8 cellular contexts compared by ENCODE assay signal in genomic region chr4:6892190-6892908, GRCh38. TPM values are rescaled to one million over a fixed set of nuclear protein-coding genes. Genes with fewer than 3 reads are reported as not detected.
DNase-seq lines count a peak whose midpoint lies in the region; ATAC-seq and TF ChIP-seq lines count a peak whose summit lies in the region.

No MANE protein-coding gene starts in this region.

- no peak overlapping the region for H3K27ac ChIP-seq in foreskin keratinocyte

- intact Hi-C loops in activated CD4-positive, alpha-beta T cell treated with anti-CD3 and anti-CD28 coated beads, Interleukin-2, amount 10 ng/mL, durations not matched to agents 24 days and 14 days (cut with micrococcal nuclease): no loop called here

- in situ Hi-C loops in ACHN (cut with HindIII; ENCODE audit: low pct_ligation_motif_present, low pct_unique_long_range_greater_than_20kb, low sequenced_read_pairs): no loop called here

- H3K4me3 Mint-ChIP-seq in activated CD4-positive, alpha-beta T cell treated with anti-CD3 and anti-CD28 coated beads, Interleukin-2, amount 10 ng/mL, durations not matched to agents 24 days and 14 days: peak overlapping the region; percentile 70
- H3K4me3 Mint-ChIP-seq in osteocyte (ENCODE audit: unreplicated experiment): no peak overlapping the region

- TF ChIP-seq CTCF in foreskin keratinocyte (conservative IDR thresholded peaks at IDR 0.05) (peak; percentile 32), osteocyte (IDR thresholded peaks at IDR 0.05) (peak; percentile 36)

- peaks cover 9% of the 10 kb centered on the region for H3K36me3 Mint-ChIP-seq in activated CD4-positive, alpha-beta T cell treated with anti-CD3 and anti-CD28 coated beads, Interleukin-2, amount 10 ng/mL, durations not matched to agents 24 days and 14 days (ENCODE audit: low read depth)
- H3K36me3 Mint-ChIP-seq in osteocyte (ENCODE audit: unreplicated experiment): no peaks in the 10 kb centered on the region

- H3K4me1 ChIP-seq in foreskin keratinocyte: no peaks in the 10 kb centered on the region

- no peaks in the 10 kb centered on the region for H3K36me3 ChIP-seq in H7 (replicated peaks; ENCODE audit: control insufficient read depth, insufficient read depth, low read length)

- peaks cover 6% of the 10 kb centered on the region for H3K9me3 Mint-ChIP-seq in activated CD4-positive, alpha-beta T cell treated with anti-CD3 and anti-CD28 coated beads, Interleukin-2, amount 10 ng/mL, durations not matched to agents 24 days and 14 days
- H3K9me3 Mint-ChIP-seq in osteocyte (ENCODE audit: unreplicated experiment): no peaks in the 10 kb centered on the region

- H3K27me3 ChIP-seq in H7 (ENCODE audit: control insufficient read depth, insufficient read depth, low read length) (no peaks in the 10 kb centered on the region), foreskin keratinocyte (no peaks in the 10 kb centered on the region)

- peak; percentile 58 for ATAC-seq in foreskin keratinocyte
- ATAC-seq in HG02840 (IDR thresholded peaks at IDR 0.05; ENCODE audit: low FRiP score, unreplicated experiment): no peak

- H3K4me3 ChIP-seq in H7 (ENCODE audit: insufficient read depth, low read depth, low read length): no peak overlapping the region

- peak overlapping the region; percentile 58 for H3K27ac Mint-ChIP-seq in activated CD4-positive, alpha-beta T cell treated with anti-CD3 and anti-CD28 coated beads, Interleukin-2, amount 10 ng/mL, durations not matched to agents 24 days and 14 days
- peak overlapping the region; percentile 35 for H3K27ac Mint-ChIP-seq in osteocyte (ENCODE audit: unreplicated experiment)

- no peaks in the 10 kb centered on the region for H3K27me3 Mint-ChIP-seq in activated CD4-positive, alpha-beta T cell treated with anti-CD3 and anti-CD28 coated beads, Interleukin-2, amount 10 ng/mL, durations not matched to agents 24 days and 14 days
- H3K27me3 Mint-ChIP-seq in osteocyte (ENCODE audit: unreplicated experiment): no peaks in the 10 kb centered on the region

- peak; percentile 90 to 93 for DNase-seq in AML-193 (lab: John Stamatoyannopoulos, UW)
- peak; percentile 89 for DNase-seq in H7
- DNase-seq in activated CD4-positive, alpha-beta T cell treated with anti-CD3 and anti-CD28 coated beads, Interleukin-2, amount 10 ng/mL, durations not matched to agents 24 days and 14 days: peak; percentile 85
- DNase-seq in foreskin keratinocyte: no peak
- no peak for DNase-seq in osteocyte (ENCODE audit: extremely low spot score, unreplicated experiment)
- DNase-seq in NCI-H2029 (lab: John Stamatoyannopoulos, UW): no peak
- DNase-seq in ACHN: no peak

- peaks cover 29% of the 10 kb centered on the region for H3K4me1 Mint-ChIP-seq in activated CD4-positive, alpha-beta T cell treated with anti-CD3 and anti-CD28 coated beads, Interleukin-2, amount 10 ng/mL, durations not matched to agents 24 days and 14 days
- peaks cover 21% of the 10 kb centered on the region for H3K4me1 Mint-ChIP-seq in osteocyte (ENCODE audit: unreplicated experiment)

RNA-seq across cellular contexts. Expression of gene TBC1D14, which starts 17.3 kb away (rescaled TPM):
- total RNA-seq in H7 (2014; rRNA removed; shearing (Covaris generic)): 55.8 and 58.3 TPM in 2 replicates
- total RNA-seq in activated CD4-positive, alpha-beta T cell treated with anti-CD3 and anti-CD28 coated beads, Interleukin-2, amount 10 ng/mL, durations not matched to agents 24 days and 14 days: 47.2 and 47.3 TPM in 2 replicates
- total RNA-seq in foreskin keratinocyte (53.6 and 62.2 TPM in 2 replicates), osteocyte (31.0 and 33.2 TPM in 2 replicates)
- 23.7 and 23.9 TPM in 2 replicates for polyA plus RNA-seq in foreskin keratinocyte

Comparison
In these comparisons a context has a peak if more than half of its experiments do, and no peak if none do; other contexts are left out.
1. DNase-seq: peak in AML-193 (2 of 2), H7 (single experiment) and activated CD4-positive, alpha-beta T cell treated with anti-CD3 and anti-CD28 coated beads, Interleukin-2, amount 10 ng/mL, durations not matched to agents 24 days and 14 days (single experiment); none in foreskin keratinocyte (0 of 2), osteocyte (single experiment), NCI-H2029 (single experiment) and ACHN (single experiment).